In genomic region chr2:231124833-231125232, GRCh38 we compare ENCODE assay signal across 8 cellular contexts. TPM values are rescaled to one million over a fixed set of nuclear protein-coding genes. Genes with fewer than 3 reads are reported as not detected.
DNase-seq lines count a peak whose midpoint lies in the region; ATAC-seq and TF ChIP-seq lines count a peak whose summit lies in the region.

Gene HTR2B (minus strand): TSS chr2:231125042. CDS start chr2:231123764, 1,278 bp downstream.

- H3K36me3 Mint-ChIP-seq in brain (no peaks in the 10 kb centered on the region), progenitor cell of endocrine pancreas (ENCODE audit: insufficient read depth) (peaks cover 2% of the 10 kb centered on the region)

- TF ChIP-seq CTCF in brain (conservative IDR thresholded peaks at IDR 0.05) (no peak), lower lobe of right lung (IDR thresholded peaks at IDR 0.05) (no peak), progenitor cell of endocrine pancreas (IDR thresholded peaks at IDR 0.05; ENCODE audit: unreplicated experiment) (no peak)

- H2AFZ ChIP-seq in ACC112 (ENCODE audit: low read length, unreplicated experiment): no peak within 1 kb of the TSS

- peak within 1 kb of the TSS; percentile 73 for H3K4me3 ChIP-seq in ACC112 (ENCODE audit: low read depth, low read length)
- H3K4me3 ChIP-seq in HAP-1: no peak within 1 kb of the TSS
- peak within 1 kb of the TSS; percentile 24 for H3K4me3 ChIP-seq in lower lobe of right lung

- peaks cover 24% of the 10 kb centered on the region for H3K79me2 ChIP-seq in ACC112 (ENCODE audit: control insufficient read depth, insufficient read depth, low read length, unreplicated experiment)

- ATAC-seq in lower lobe of right lung: no peak
- no peak for ATAC-seq in HG02610 (IDR thresholded peaks at IDR 0.05; ENCODE audit: unreplicated experiment)

- in situ Hi-C loops in HAP-1 (cut with MboI; ENCODE audit: low sequenced_read_pairs): no loop called here

- peak; percentile 28 to 48 for DNase-seq in HAP-1 (ENCODE audit: low spot score in 2 of 2)
- no peak for DNase-seq in lower lobe of right lung
- DNase-seq in SW480 (ENCODE audit: low spot score): no peak
- no peak for DNase-seq in progenitor cell of endocrine pancreas (ENCODE audit: low spot score, unreplicated experiment)
- no peak for DNase-seq in NCI-H1048 (lab: John Stamatoyannopoulos, UW)

- H3K4me1 Mint-ChIP-seq in brain: peaks cover 40% of the 10 kb centered on the region
- H3K4me1 Mint-ChIP-seq in progenitor cell of endocrine pancreas (ENCODE audit: low read depth): peaks cover 17% of the 10 kb centered on the region

- H3K27me3 ChIP-seq in ACC112 (ENCODE audit: insufficient read depth, low read length) (no peaks in the 10 kb centered on the region), HAP-1 (ENCODE audit: low read depth) (no peaks in the 10 kb centered on the region), lower lobe of right lung (ENCODE audit: low read depth) (no peaks in the 10 kb centered on the region)

- H3K9me3 Mint-ChIP-seq in brain (no peaks in the 10 kb centered on the region), progenitor cell of endocrine pancreas (ENCODE audit: low read depth) (no peaks in the 10 kb centered on the region)

- H3K27ac ChIP-seq in ACC112 (ENCODE audit: low read depth, low read length): peak within 1 kb of the TSS; percentile 40
- no peak within 1 kb of the TSS for H3K27ac ChIP-seq in lower lobe of right lung

- no peaks in the 10 kb centered on the region for H3K36me3 ChIP-seq in ACC112 (ENCODE audit: insufficient read depth, low read length)
- H3K36me3 ChIP-seq in HAP-1 (replicated peaks): no peaks in the 10 kb centered on the region
- H3K36me3 ChIP-seq in lower lobe of right lung: no peaks in the 10 kb centered on the region

- intact Hi-C loops in lower lobe of right lung (cut with DNase I): no loop called here

- peak within 1 kb of the TSS in 4 of 5 experiments; percentile 11 to 76 (median 60) for H3K4me3 Mint-ChIP-seq in brain
- no peak within 1 kb of the TSS for H3K4me3 Mint-ChIP-seq in progenitor cell of endocrine pancreas (ENCODE audit: low read depth)

- H3K27ac Mint-ChIP-seq in brain (peak within 1 kb of the TSS in 4 of 5 experiments; percentile 27 to 86 (median 72)), progenitor cell of endocrine pancreas (no peak within 1 kb of the TSS)

- H3K9me3 ChIP-seq in HAP-1 (no peaks in the 10 kb centered on the region), lower lobe of right lung (no peaks in the 10 kb centered on the region)

- H3K4me1 ChIP-seq in ACC112 (ENCODE audit: control insufficient read depth, insufficient read depth, low read length, unreplicated experiment) (peaks cover 40% of the 10 kb centered on the region), HAP-1 (peaks cover 41% of the 10 kb centered on the region), lower lobe of right lung (peaks cover 16% of the 10 kb centered on the region)

- H3K27me3 Mint-ChIP-seq in brain (peaks cover 3% of the 10 kb centered on the region), progenitor cell of endocrine pancreas (no peaks in the 10 kb centered on the region)

RNA-seq across cellular contexts. Expression of gene HTR2B, which starts in this region (rescaled TPM):
- not detected for polyA plus RNA-seq in brain (ENCODE audit: insufficient read depth, low read depth, low replicate concordance)
- total RNA-seq in lower lobe of right lung (0.65 TPM), progenitor cell of endocrine pancreas (not detected in 2 replicates)

Comparison
In these comparisons a context has a peak if more than half of its experiments do, and no peak if none do; other contexts are left out.
1. DNase-seq: peak in HAP-1 (2 of 2); none in lower lobe of right lung (single experiment), SW480 (single experiment), progenitor cell of endocrine pancreas (single experiment) and NCI-H1048 (single experiment).